ENCODE assay signal across 1 cellular context in the genomic region with DNA sequence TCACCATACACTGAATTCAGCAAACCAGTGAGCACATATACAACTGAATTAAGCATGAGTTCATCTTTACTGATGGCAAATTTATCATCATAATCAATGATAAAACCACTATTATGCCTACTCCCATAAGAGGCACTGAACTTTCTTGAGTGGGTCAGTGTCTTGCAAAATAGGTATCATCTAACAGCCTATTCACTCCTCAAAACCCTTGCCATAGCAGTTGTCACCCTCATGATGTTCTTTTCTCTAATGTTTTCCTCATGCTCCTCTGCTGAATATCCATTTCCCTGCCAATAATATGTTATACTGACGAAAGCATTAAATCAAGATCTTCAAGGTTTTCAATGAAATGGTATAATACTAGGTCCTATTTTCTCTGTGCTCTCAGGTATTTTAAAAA.
TF ChIP-seq lines count a peak whose summit lies in the region.

No MANE protein-coding gene starts in this region.

TF ChIP-seq in GM23338, 12 proteins besides CTCF, POLR2A, EP300 and RAD21 (continued from another document):
- TF ChIP-seq ZNF462 (CRISPR knock-in tag; IDR thresholded peaks at IDR 0.05), result no peak
- no peak for TF ChIP-seq STAT1 (IDR thresholded peaks at IDR 0.05; ENCODE audit: unreplicated experiment)
- TF ChIP-seq POLR2AphosphoS5 (IDR thresholded peaks at IDR 0.05; ENCODE audit: low read depth), result no peak
- TF ChIP-seq, protein P1, sequence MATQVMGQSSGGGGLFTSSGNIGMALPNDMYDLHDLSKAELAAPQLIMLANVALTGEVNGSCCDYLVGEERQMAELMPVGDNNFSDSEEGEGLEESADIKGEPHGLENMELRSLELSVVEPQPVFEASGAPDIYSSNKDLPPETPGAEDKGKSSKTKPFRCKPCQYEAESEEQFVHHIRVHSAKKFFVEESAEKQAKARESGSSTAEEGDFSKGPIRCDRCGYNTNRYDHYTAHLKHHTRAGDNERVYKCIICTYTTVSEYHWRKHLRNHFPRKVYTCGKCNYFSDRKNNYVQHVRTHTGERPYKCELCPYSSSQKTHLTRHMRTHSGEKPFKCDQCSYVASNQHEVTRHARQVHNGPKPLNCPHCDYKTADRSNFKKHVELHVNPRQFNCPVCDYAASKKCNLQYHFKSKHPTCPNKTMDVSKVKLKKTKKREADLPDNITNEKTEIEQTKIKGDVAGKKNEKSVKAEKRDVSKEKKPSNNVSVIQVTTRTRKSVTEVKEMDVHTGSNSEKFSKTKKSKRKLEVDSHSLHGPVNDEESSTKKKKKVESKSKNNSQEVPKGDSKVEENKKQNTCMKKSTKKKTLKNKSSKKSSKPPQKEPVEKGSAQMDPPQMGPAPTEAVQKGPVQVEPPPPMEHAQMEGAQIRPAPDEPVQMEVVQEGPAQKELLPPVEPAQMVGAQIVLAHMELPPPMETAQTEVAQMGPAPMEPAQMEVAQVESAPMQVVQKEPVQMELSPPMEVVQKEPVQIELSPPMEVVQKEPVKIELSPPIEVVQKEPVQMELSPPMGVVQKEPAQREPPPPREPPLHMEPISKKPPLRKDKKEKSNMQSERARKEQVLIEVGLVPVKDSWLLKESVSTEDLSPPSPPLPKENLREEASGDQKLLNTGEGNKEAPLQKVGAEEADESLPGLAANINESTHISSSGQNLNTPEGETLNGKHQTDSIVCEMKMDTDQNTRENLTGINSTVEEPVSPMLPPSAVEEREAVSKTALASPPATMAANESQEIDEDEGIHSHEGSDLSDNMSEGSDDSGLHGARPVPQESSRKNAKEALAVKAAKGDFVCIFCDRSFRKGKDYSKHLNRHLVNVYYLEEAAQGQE (IDR thresholded peaks at IDR 0.05; ENCODE audit: unreplicated experiment), result no peak
- no peak for TF ChIP-seq ZNF331 (CRISPR knock-in tag; IDR thresholded peaks at IDR 0.05; ENCODE audit: low read depth)
